In the genomic region with DNA sequence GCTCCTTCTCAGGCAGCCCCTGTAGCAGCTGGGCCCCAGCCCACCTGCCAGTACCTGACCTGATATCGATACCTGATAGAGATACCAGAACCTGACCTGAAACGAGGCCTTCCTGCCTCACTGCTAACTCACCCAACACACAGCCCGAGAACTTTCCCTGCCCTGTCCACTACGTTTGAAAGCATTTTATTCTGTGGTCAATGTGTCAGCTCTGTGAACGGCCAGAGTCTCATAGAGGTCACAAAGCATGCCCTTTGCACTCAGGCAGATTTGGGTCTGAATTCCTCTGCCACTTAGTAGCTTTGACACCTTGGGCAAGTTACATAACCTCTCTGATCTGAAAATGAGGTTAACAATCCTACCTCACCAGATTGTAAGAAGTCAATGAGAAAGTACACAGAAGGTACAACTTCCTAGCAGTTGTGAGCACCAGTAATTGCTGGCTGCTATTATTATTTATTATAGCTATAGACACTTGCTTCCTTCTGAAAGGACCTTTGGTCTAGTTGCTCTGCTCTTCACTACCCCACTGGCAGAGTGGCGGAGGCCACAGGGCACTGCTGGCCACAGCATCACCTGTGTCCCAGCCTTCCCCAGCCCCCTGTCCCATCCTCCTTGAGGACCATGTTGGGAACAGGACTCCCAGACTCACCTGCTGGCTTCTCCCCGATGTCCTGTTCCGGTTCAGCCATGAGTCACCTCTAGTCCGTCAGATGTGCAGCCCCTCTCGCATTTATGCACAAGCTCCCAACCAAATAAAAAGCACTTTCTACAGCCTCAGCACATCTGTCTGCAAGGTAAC, we compare ENCODE assay signal across 16 cellular contexts. TPM values are rescaled to one million over a fixed set of nuclear protein-coding genes. Genes with fewer than 3 reads are reported as not detected.
DNase-seq lines count a peak whose midpoint lies in the region; ATAC-seq and TF ChIP-seq lines count a peak whose summit lies in the region.
"Had no signal": no experiment of that assay in that cellular context is flagged by ENCODE, and none has a peak within 500 bp of the region (broad histone marks: within the 10 kb centered on the region; RNA-seq: fewer than 3 reads in every experiment).

No MANE protein-coding gene starts in this region.

- no peak overlapping the region for H2AFZ ChIP-seq in hepatocyte
- H2AFZ ChIP-seq in osteoblast (ENCODE audit: low read length) = peak overlapping the region; percentile 81

- no peak for TF ChIP-seq CTCF in hepatocyte (IDR thresholded peaks at IDR 0.05; ENCODE audit: poor library complexity)
- TF ChIP-seq CTCF in osteoblast (IDR thresholded peaks at IDR 0.05; ENCODE audit: extremely low read depth, low read depth, low read length) = no peak

- H3K4me3 ChIP-seq in BLaER1 treated with 17β-estradiol and CSF1 and Interleukin-3, amounts not matched to agents 10 nM and 100 nM = no peak overlapping the region
- H3K4me3 ChIP-seq in hepatocyte = no peak overlapping the region
- no peak overlapping the region for H3K4me3 ChIP-seq in osteoblast (ENCODE audit: insufficient read depth, low read length)
- H3K4me3 ChIP-seq: pancreas had no signal

- peaks cover 31 to 47% (median 39%) of the 10 kb centered on the region in 10 experiments for H3K4me1 ChIP-seq in BLaER1 treated with 17β-estradiol and CSF1 and Interleukin-3, amounts not matched to agents 10 nM and 100 nM
- peaks cover 35% of the 10 kb centered on the region for H3K4me1 ChIP-seq in hepatocyte (ENCODE audit: insufficient read depth)
- H3K4me1 ChIP-seq in osteoblast (ENCODE audit: insufficient read depth, low read length) = peaks cover 3% of the 10 kb centered on the region

- no peaks in the 10 kb centered on the region for H3K36me3 ChIP-seq in BLaER1 treated with 17β-estradiol and CSF1 and Interleukin-3, amounts not matched to agents 10 nM and 100 nM
- no peaks in the 10 kb centered on the region for H3K36me3 ChIP-seq in hepatocyte (replicated peaks; ENCODE audit: insufficient read depth, low read depth)
- no peaks in the 10 kb centered on the region for H3K36me3 ChIP-seq in osteoblast (ENCODE audit: insufficient read depth, low read length)
- H3K36me3 ChIP-seq: pancreas had no signal

- no peak for ATAC-seq in GM19023 (IDR thresholded peaks at IDR 0.05; ENCODE audit: unreplicated experiment)
- ATAC-seq in GM18520 (IDR thresholded peaks at IDR 0.05; ENCODE audit: unreplicated experiment) = no peak
- ATAC-seq: stimulated activated naive CD8-positive, alpha-beta T cell treated with anti-CD3 and anti-CD28 coated beads, Interleukin-15, Interleukin-2, amounts not matched to agents 100 U/mL and 50 U/mL, for 24 hours had no signal

- H3K9me3 ChIP-seq in BLaER1 treated with 17β-estradiol and CSF1 and Interleukin-3, amounts not matched to agents 10 nM and 100 nM (replicated peaks in 1 of 11) = no peaks in the 10 kb centered on the region
- H3K9me3 ChIP-seq in hepatocyte (ENCODE audit: low read depth) (no peaks in the 10 kb centered on the region), osteoblast (ENCODE audit: low read depth, low read length) (no peaks in the 10 kb centered on the region)
- H3K9me3 ChIP-seq: pancreas, SK-N-SH had no signal

- H3K9me2 ChIP-seq in hepatocyte (replicated peaks; ENCODE audit: insufficient read depth) = no peaks in the 10 kb centered on the region
- H3K9me2 ChIP-seq: SK-N-SH had no signal

- WGBS in hepatocyte (ENCODE audit: low lambda C conversion rate, missing lambda C conversion rate) = 82% methylated on average over 10 of the region's 10 CpGs

- H3K4me2 ChIP-seq in BLaER1 treated with 17β-estradiol and CSF1 and Interleukin-3, amounts not matched to agents 10 nM and 100 nM = peak overlapping the region; percentile 61 to 90 (median 75)
- H3K4me2 ChIP-seq in hepatocyte = peak overlapping the region; percentile 57
- no peak overlapping the region for H3K4me2 ChIP-seq in osteoblast (ENCODE audit: insufficient read depth, low read length)
- H3K4me2 ChIP-seq: SK-N-SH had no signal

- DNase-seq in M059J (ENCODE audit: low read depth) (peak; percentile 48), hepatocyte (ENCODE audit: low spot score) (peak; percentile 30), osteoblast (ENCODE audit: insufficient read length, low spot score, missing footprints) (no peak), kidney glomerular epithelial cell (lab: John Stamatoyannopoulos, UW) (no peak), globus pallidus (ENCODE audit: low spot score) (no peak)
- DNase-seq: activated CD4-positive, alpha-beta T cell treated with anti-CD3 and anti-CD28 coated beads, Interleukin-2, amount 10 ng/mL, durations not matched to agents 7 days and 5 days; mesenchymal stem cell; NCI-H187 treated with DMSO at 0.1 percent for 48 hours; SK-N-SH; stimulated activated naive CD8-positive, alpha-beta T cell treated with anti-CD3 and anti-CD28 coated beads, Interleukin-15, Interleukin-2, amounts not matched to agents 100 U/mL and 50 U/mL, for 24 hours had no signal

- peak overlapping the region in 8 of 11 experiments; percentile 36 to 79 (median 62); a peak in 9 of 22 replicates for H3K27ac ChIP-seq in BLaER1 treated with 17β-estradiol and CSF1 and Interleukin-3, amounts not matched to agents 10 nM and 100 nM
- H3K27ac ChIP-seq in hepatocyte (peak overlapping the region; percentile 79), osteoblast (ENCODE audit: low read depth, low read length) (no peak overlapping the region)

- peak overlapping the region in 6 of 11 experiments; percentile 26 to 64 (median 45); a peak in 5 of 22 replicates for H3K9ac ChIP-seq in BLaER1 treated with 17β-estradiol and CSF1 and Interleukin-3, amounts not matched to agents 10 nM and 100 nM
- H3K9ac ChIP-seq: SK-N-SH had no signal

- H3K79me2 ChIP-seq in hepatocyte (no peaks in the 10 kb centered on the region), osteoblast (ENCODE audit: insufficient read depth, low read length) (no peaks in the 10 kb centered on the region)

- H3K27me3 ChIP-seq in BLaER1 treated with 17β-estradiol and CSF1 and Interleukin-3, amounts not matched to agents 10 nM and 100 nM = no peaks in the 10 kb centered on the region
- H3K27me3 ChIP-seq in hepatocyte (no peaks in the 10 kb centered on the region), osteoblast (ENCODE audit: insufficient read depth, low read length) (no peaks in the 10 kb centered on the region)
- H3K27me3 ChIP-seq: pancreas had no signal

- no peaks in the 10 kb centered on the region for H4K20me1 ChIP-seq in BLaER1 treated with 17β-estradiol and CSF1 and Interleukin-3, amounts not matched to agents 10 nM and 100 nM
- no peaks in the 10 kb centered on the region for H4K20me1 ChIP-seq in hepatocyte (ENCODE audit: insufficient read depth, poor library complexity, severe bottlenecking)
- no peaks in the 10 kb centered on the region for H4K20me1 ChIP-seq in osteoblast (ENCODE audit: insufficient read depth, low read length)

RNA-seq across cellular contexts. Expression of a gene that starts 0.9 kb away (rescaled TPM):
- total RNA-seq in M059J (2014; rRNA removed; shearing (Covaris generic)) = not detected in 2 replicates
- total RNA-seq in hepatocyte = 3.3 and 4.2 TPM in 2 replicates
- 2.8 and 3.9 TPM in 2 replicates for polyA plus RNA-seq in hepatocyte
- total RNA-seq in osteoblast = 0.36 TPM in 1 of 2 replicates, not detected in the other
- total RNA-seq: activated CD4-positive, alpha-beta T cell treated with anti-CD3 and anti-CD28 coated beads, Interleukin-2, amount 10 ng/mL, durations not matched to agents 7 days and 5 days; frontal cortex; NCI-H460 had no signal
- polyA plus RNA-seq: SK-N-SH had no signal

RNA-seq across cellular contexts. Expression of a gene that starts 47.0 kb away (rescaled TPM):
- 8.0 and 24.0 TPM in 2 replicates for total RNA-seq in M059J (2014; rRNA removed; shearing (Covaris generic))
- total RNA-seq in hepatocyte (56.4 and 56.9 TPM in 2 replicates), osteoblast (25.6 and 34.7 TPM in 2 replicates)
- 156 and 256 TPM in 2 replicates for polyA plus RNA-seq in hepatocyte

RNA-seq across cellular contexts. Expression of a gene that starts 58.7 kb away (rescaled TPM):
- total RNA-seq in M059J (2014; rRNA removed; shearing (Covaris generic)) = 28.8 and 41.2 TPM in 2 replicates
- 28.1 and 30.8 TPM in 2 replicates for total RNA-seq in hepatocyte
- 10.3 and 11.4 TPM in 2 replicates for polyA plus RNA-seq in hepatocyte
- total RNA-seq in osteoblast = 41.5 and 42.7 TPM in 2 replicates

Comparison
In these comparisons a context has a peak if more than half of its experiments do, and no peak if none do; other contexts are left out.
1. DNase-seq: peak in M059J (single experiment) and hepatocyte (single experiment); none in osteoblast (single experiment), kidney glomerular epithelial cell (single experiment) and globus pallidus (single experiment).